Comparison of ENCODE assay signal across 2 cellular contexts in genomic region chr4:13233755-13234154, GRCh38.
TF ChIP-seq lines count a peak whose summit lies in the region.

No MANE protein-coding gene starts in this region.

TF ChIP-seq in HepG2, 621 proteins besides CTCF, POLR2A, EP300 and RAD21:
- TF ChIP-seq ZBTB40 (IDR thresholded peaks at IDR 0.05) = peak; percentile 13; the same call in 1 of the 2 replicates
- TF ChIP-seq ZBTB40 (CRISPR knock-in tag; IDR thresholded peaks at IDR 0.05) = no peak
- TF ChIP-seq ZNF256 (CRISPR knock-in tag; conservative IDR thresholded peaks at IDR 0.05) = no peak

TF ChIP-seq in K562, 482 proteins besides CTCF, POLR2A, EP300 and RAD21:
- TF ChIP-seq ZBTB40 (IDR thresholded peaks at IDR 0.05) = peak; percentile 60
- no peak for TF ChIP-seq ZBTB40 (CRISPR knock-in tag; IDR thresholded peaks at IDR 0.05)
- no peak for TF ChIP-seq ZNF280B (CRISPR knock-in tag; IDR thresholded peaks at IDR 0.05)
TF ChIP-seq in K562: peak in this region for 1.
